Comparison of ENCODE assay signal across 15 cellular contexts in genomic region chr21:15820857-15821256, GRCh38.
DNase-seq lines count a peak whose midpoint lies in the region; ATAC-seq and TF ChIP-seq lines count a peak whose summit lies in the region.
"Had no signal": no experiment of that assay in that cellular context is flagged by ENCODE, and none has a peak within 500 bp of the region (broad histone marks: within the 10 kb centered on the region; RNA-seq: fewer than 3 reads in every experiment).

No MANE protein-coding gene starts in this region.

- TF ChIP-seq EP300 in SK-N-SH (IDR thresholded peaks at IDR 0.05; ENCODE audit: borderline replicate concordance in 1 of 2, low read depth in 1 of 2, low read length in 1 of 2) = no peak

- H3K79me2 ChIP-seq in SK-N-SH (ENCODE audit: insufficient read depth) = no peaks in the 10 kb centered on the region

- H3K9me3 ChIP-seq in SK-N-SH = no peaks in the 10 kb centered on the region

- H3K4me3 ChIP-seq in SK-N-SH (ENCODE audit: low read depth in 2 of 2, low read length in 1 of 2) = no peak overlapping the region
- H3K4me3 ChIP-seq: BLaER1, GM23338 had no signal

- no peak for TF ChIP-seq RAD21 in SK-N-SH (IDR thresholded peaks at IDR 0.05; ENCODE audit: low read length)

- WGBS in SK-N-SH (ENCODE audit: low lambda C conversion rate) = 96% methylated on average over 1 of the region's 1 CpG

- H4K20me1 ChIP-seq in SK-N-SH (ENCODE audit: insufficient read depth) = no peaks in the 10 kb centered on the region
- H4K20me1 ChIP-seq: BLaER1 had no signal

- peak overlapping the region in 1 of 2 experiments; percentile 51; a peak in 1 of 4 replicates for H3K27ac ChIP-seq in SK-N-SH (ENCODE audit: low read depth in 2 of 2, low read length in 1 of 2)
- H3K27ac ChIP-seq: BLaER1 had no signal

- DNase-seq in ELR (ENCODE audit: low read depth) (peak; percentile 23), SK-N-SH (no peak), dermis microvascular lymphatic vessel endothelial cell (ENCODE audit: low read depth in 2 of 2) (peak; percentile 12 to 36), kidney tubule cell (ENCODE audit: low spot score) (peak; percentile 3), SIG-M5 (lab: John Stamatoyannopoulos, UW) (no peak), NCI-H146 (lab: John Stamatoyannopoulos, UW) (no peak), amniotic stem cell (lab: John Stamatoyannopoulos, UW) (no peak)
- DNase-seq: HFFc6, NCI-H1417 treated with DMSO at 0.1 percent for 48 hours, NCI-H2081, NCI-H2227 treated with DMSO at 0.1 percent for 48 hours, NCI-H69 had no signal

- POLR2A ChIA-PET in SK-N-SH (lab: Yijun Ruan, JAX) = no interaction called here

- peaks cover 8 to 13% of the 10 kb centered on the region in 2 experiments for H3K36me3 ChIP-seq in SK-N-SH (replicated peaks in 1 of 2; ENCODE audit: control insufficient read depth in 1 of 2, insufficient read depth in 2 of 2, low read length in 1 of 2)

- H2AFZ ChIP-seq in SK-N-SH (ENCODE audit: low read depth) = no peak overlapping the region
- H2AFZ ChIP-seq: GM23338 had no signal

- no peaks in the 10 kb centered on the region for H3K9me2 ChIP-seq in SK-N-SH

- no peak overlapping the region for H3K4me2 ChIP-seq in SK-N-SH
- H3K4me2 ChIP-seq: BLaER1, GM23338 had no signal

- H3K4me1 ChIP-seq in SK-N-SH (ENCODE audit: control insufficient read depth in 1 of 2, insufficient read depth in 2 of 2, low read depth in 1 of 2, low read length in 1 of 2) = peaks cover 0 to 11% of the 10 kb centered on the region in 2 experiments; a peak in 3 of 4 replicates

- CTCF ChIA-PET in SK-N-SH (lab: Yijun Ruan, JAX) = interaction anchor here (0.9 to 1.4 kb wide), 3 partner anchors 9 to 14 kb away, joined by 3 to 4 read pairs (median 4); no protein-coding TSS in a partner anchor

- TF ChIP-seq CTCF in SK-N-SH (IDR thresholded peaks at IDR 0.05) = no peak

- no peak overlapping the region for H3K9ac ChIP-seq in SK-N-SH
- H3K9ac ChIP-seq: BLaER1 had no signal

- no peak for ATAC-seq in GM18907 (IDR thresholded peaks at IDR 0.05; ENCODE audit: unreplicated experiment)
- ATAC-seq: GM23338 had no signal

- no peaks in the 10 kb centered on the region for H3F3A ChIP-seq in SK-N-SH (replicated peaks; ENCODE audit: insufficient read depth)

- no peaks in the 10 kb centered on the region for H3K27me3 ChIP-seq in SK-N-SH (ENCODE audit: insufficient read depth)
- H3K27me3 ChIP-seq: BLaER1 had no signal

TF ChIP-seq in SK-N-SH, 30 proteins besides CTCF, POLR2A, EP300 and RAD21 (continues in another document):
- TF ChIP-seq TCF12 (IDR thresholded peaks at IDR 0.05) (no peak), RXRA (IDR thresholded peaks at IDR 0.05; ENCODE audit: borderline replicate concordance, low read depth) (no peak), FOXM1 (IDR thresholded peaks at IDR 0.05; ENCODE audit: low read depth) (0 out of 2 replicates have a peak, but pooled peaks have one; percentile 26), CHD2 (IDR thresholded peaks at IDR 0.05; ENCODE audit: low read length, partially characterized antibody) (no peak), JUND (IDR thresholded peaks at IDR 0.05) (peak; percentile 51), USF1 (IDR thresholded peaks at IDR 0.05; ENCODE audit: borderline replicate concordance, low read depth) (no peak), GABPA (IDR thresholded peaks at IDR 0.05; ENCODE audit: low read depth) (no peak), PBX3 (IDR thresholded peaks at IDR 0.05) (no peak), REST (IDR thresholded peaks at IDR 0.05; ENCODE audit: low read depth, low read length) (no peak), MAX (IDR thresholded peaks at IDR 0.05; ENCODE audit: low read depth) (no peak), MEF2A (IDR thresholded peaks at IDR 0.05; ENCODE audit: borderline replicate concordance, low read depth) (no peak), SIN3A (IDR thresholded peaks at IDR 0.05; ENCODE audit: borderline replicate concordance, low read depth, low read length) (no peak), POLR2AphosphoS5 (IDR thresholded peaks at IDR 0.05; ENCODE audit: low read depth, low read length) (no peak), ELF1 (IDR thresholded peaks at IDR 0.05) (no peak), TAF1 (IDR thresholded peaks at IDR 0.05; ENCODE audit: borderline replicate concordance, low read depth, low read length) (no peak), RFX5 (IDR thresholded peaks at IDR 0.05; ENCODE audit: low read length) (no peak), FOSL2 (IDR thresholded peaks at IDR 0.05; ENCODE audit: borderline replicate concordance, low read depth) (peak; percentile 59; the same call in 1 of the 2 replicates), EZH2phosphoT487 (IDR thresholded peaks at IDR 0.05; ENCODE audit: borderline replicate concordance, low read depth) (no peak), MXI1 (IDR thresholded peaks at IDR 0.05; ENCODE audit: low read depth, low read length) (no peak), USF2 (IDR thresholded peaks at IDR 0.05; ENCODE audit: borderline replicate concordance, low read depth, low read length) (no peak), YY1 (IDR thresholded peaks at IDR 0.05; ENCODE audit: low read depth) (no peak), IRF3 (IDR thresholded peaks at IDR 0.05; ENCODE audit: low read depth, low read length) (no peak), SMC3 (IDR thresholded peaks at IDR 0.05; ENCODE audit: low read depth, low read length) (no peak), NFIC (IDR thresholded peaks at IDR 0.05; ENCODE audit: borderline replicate concordance) (no peak), TEAD4 (IDR thresholded peaks at IDR 0.05; ENCODE audit: borderline replicate concordance, insufficient read depth) (0 out of 2 replicates have a peak, but pooled peaks have one; percentile 17)

Comparison
In these comparisons a context has a peak if more than half of its experiments do, and no peak if none do; other contexts are left out.
1. DNase-seq: peak in ELR (single experiment), dermis microvascular lymphatic vessel endothelial cell (2 of 2) and kidney tubule cell (single experiment); none in SK-N-SH (single experiment), SIG-M5 (single experiment), NCI-H146 (single experiment) and amniotic stem cell (single experiment).